ENCODE assay signal across 8 cellular contexts in genomic region chr1:149860684-149861496, GRCh38. TPM values are rescaled to one million over a fixed set of nuclear protein-coding genes. Genes with fewer than 3 reads are reported as not detected.
A peak's percentile ranks its signal among the peaks of the same experiment; 100 is the strongest.
DNase-seq lines count a peak whose midpoint lies in the region; ATAC-seq and TF ChIP-seq lines count a peak whose summit lies in the region.
"Not testable (repeated sequence)": the region's sequence is repeated elsewhere in the genome, so short reads cannot be mapped to it uniquely, and the experiment has no call there.

No MANE protein-coding gene starts in this region.

- H3K36me3 Mint-ChIP-seq in activated CD4-positive, alpha-beta T cell treated with anti-CD3 and anti-CD28 coated beads for 36 hours (ENCODE audit: low read depth); stimulated activated effector memory CD8-positive, alpha-beta T cell treated with anti-CD3 and anti-CD28 coated beads, Interleukin-12 subunit alpha, Interleukin-12 subunit beta, amount 100 ng/mL, for 72 hours: not testable (repeated sequence)

- not testable (repeated sequence) for DNase-seq in activated CD4-positive, alpha-beta T cell treated with anti-CD3 and anti-CD28 coated beads for 36 hours; heart right ventricle; stimulated activated effector memory CD8-positive, alpha-beta T cell treated with anti-CD3 and anti-CD28 coated beads, Interleukin-12 subunit alpha, Interleukin-12 subunit beta, amount 100 ng/mL, for 72 hours (ENCODE audit: low spot score in 2 of 2)

- H3K27me3 Mint-ChIP-seq in activated CD4-positive, alpha-beta T cell treated with anti-CD3 and anti-CD28 coated beads for 36 hours = not testable (repeated sequence)

- not testable (repeated sequence) for H3K4me1 Mint-ChIP-seq in activated CD4-positive, alpha-beta T cell treated with anti-CD3 and anti-CD28 coated beads for 36 hours; stimulated activated effector memory CD8-positive, alpha-beta T cell treated with anti-CD3 and anti-CD28 coated beads, Interleukin-12 subunit alpha, Interleukin-12 subunit beta, amount 100 ng/mL, for 72 hours

- WGBS in heart right ventricle, 2 donors = no CpG with 5 or more reads among the region's 55 CpGs

- not testable (repeated sequence) for H3K9me3 ChIP-seq in heart right ventricle

- POLR2A ChIA-PET in activated CD4-positive, alpha-beta T cell treated with anti-CD3 and anti-CD28 coated beads for 36 hours (lab: Charles Lee) = not testable (repeated sequence)

- not testable (repeated sequence) for H3K4me1 ChIP-seq in heart right ventricle

- H3K9me3 Mint-ChIP-seq in activated CD4-positive, alpha-beta T cell treated with anti-CD3 and anti-CD28 coated beads for 36 hours (ENCODE audit: low read depth); stimulated activated effector memory CD8-positive, alpha-beta T cell treated with anti-CD3 and anti-CD28 coated beads, Interleukin-12 subunit alpha, Interleukin-12 subunit beta, amount 100 ng/mL, for 72 hours: not testable (repeated sequence)

- H3K27ac Mint-ChIP-seq in activated CD4-positive, alpha-beta T cell treated with anti-CD3 and anti-CD28 coated beads for 36 hours; stimulated activated effector memory CD8-positive, alpha-beta T cell treated with anti-CD3 and anti-CD28 coated beads, Interleukin-12 subunit alpha, Interleukin-12 subunit beta, amount 100 ng/mL, for 72 hours: not testable (repeated sequence)

- H3K4me3 Mint-ChIP-seq in activated CD4-positive, alpha-beta T cell treated with anti-CD3 and anti-CD28 coated beads for 36 hours; stimulated activated effector memory CD8-positive, alpha-beta T cell treated with anti-CD3 and anti-CD28 coated beads, Interleukin-12 subunit alpha, Interleukin-12 subunit beta, amount 100 ng/mL, for 72 hours: not testable (repeated sequence)

- CTCF ChIA-PET in activated CD4-positive, alpha-beta T cell treated with anti-CD3 and anti-CD28 coated beads for 36 hours (lab: Charles Lee) = not testable (repeated sequence)

- H3K27me3 ChIP-seq in heart right ventricle = not testable (repeated sequence)

- H3K36me3 ChIP-seq in heart right ventricle = not testable (repeated sequence)

- not testable (repeated sequence) for TF ChIP-seq CTCF in heart right ventricle (IDR thresholded peaks at IDR 0.05)

- not testable (repeated sequence) for H3K27ac ChIP-seq in heart right ventricle

- not testable (repeated sequence) for H3K4me3 ChIP-seq in heart right ventricle

- intact Hi-C loops in activated CD4-positive, alpha-beta T cell treated with anti-CD3 and anti-CD28 coated beads for 36 hours (cut with DNase I, micrococcal nuclease); heart right ventricle (cut with DNase I): not testable (repeated sequence)

- peak; percentile 71 for ATAC-seq in GM18498 (IDR thresholded peaks at IDR 0.05; ENCODE audit: unreplicated experiment)
- peak; percentile 56 for ATAC-seq in GM19328 (IDR thresholded peaks at IDR 0.05; ENCODE audit: unreplicated experiment)
- ATAC-seq in GM21717 (IDR thresholded peaks at IDR 0.05; ENCODE audit: unreplicated experiment) = peak; percentile 54
- ATAC-seq in HG02970 (IDR thresholded peaks at IDR 0.05; ENCODE audit: low FRiP score, unreplicated experiment) = peak; percentile 61
- ATAC-seq in HG03439 (IDR thresholded peaks at IDR 0.05; ENCODE audit: unreplicated experiment) = peak; percentile 73
- ATAC-seq in activated CD4-positive, alpha-beta T cell treated with anti-CD3 and anti-CD28 coated beads for 36 hours = peak; percentile 80
- ATAC-seq in heart right ventricle = peak; percentile 89 to 95 (median 90)
- peak; percentile 88 for ATAC-seq in stimulated activated effector memory CD8-positive, alpha-beta T cell treated with anti-CD3 and anti-CD28 coated beads, Interleukin-12 subunit alpha, Interleukin-12 subunit beta, amount 100 ng/mL, for 72 hours

RNA-seq across cellular contexts. Expression of gene BOLA1, which starts 38.5 kb away (rescaled TPM):
- 10 to 100 TPM; 24.1 to 30.0 TPM for total RNA-seq in activated CD4-positive, alpha-beta T cell treated with anti-CD3 and anti-CD28 coated beads for 36 hours
- total RNA-seq in heart right ventricle = 10 to 100 TPM; 12.9 to 20.0 (median 15.8) TPM
- 10 to 100 TPM; 22.7 to 33.6 TPM for polyA plus RNA-seq in heart right ventricle

RNA-seq across cellular contexts. Expression of gene SV2A, which starts 56.8 kb away (rescaled TPM):
- total RNA-seq in activated CD4-positive, alpha-beta T cell treated with anti-CD3 and anti-CD28 coated beads for 36 hours = 1 to 10 TPM; 7.8 to 8.5 TPM
- total RNA-seq in heart right ventricle = under 1 TPM; 0.14 to 0.68 (median 0.31) TPM
- under 1 TPM; 0.44 to 0.48 TPM for polyA plus RNA-seq in heart right ventricle

Comparison
In these comparisons a context has a peak if more than half of its experiments do, and no peak if none do; other contexts are left out.
1. RNA of gene SV2A, which starts 56.8 kb away (total RNA-seq): 7.8 to 8.5 TPM in activated CD4-positive, alpha-beta T cell treated with anti-CD3 and anti-CD28 coated beads for 36 hours; 0.14 to 0.68 TPM in heart right ventricle; every median in the first group is over 4 times any median in the second.
2. Peak in every context shown above with its lines, with median percentiles within 50 percentile points of each other: ATAC-seq.